In the genomic region with DNA sequence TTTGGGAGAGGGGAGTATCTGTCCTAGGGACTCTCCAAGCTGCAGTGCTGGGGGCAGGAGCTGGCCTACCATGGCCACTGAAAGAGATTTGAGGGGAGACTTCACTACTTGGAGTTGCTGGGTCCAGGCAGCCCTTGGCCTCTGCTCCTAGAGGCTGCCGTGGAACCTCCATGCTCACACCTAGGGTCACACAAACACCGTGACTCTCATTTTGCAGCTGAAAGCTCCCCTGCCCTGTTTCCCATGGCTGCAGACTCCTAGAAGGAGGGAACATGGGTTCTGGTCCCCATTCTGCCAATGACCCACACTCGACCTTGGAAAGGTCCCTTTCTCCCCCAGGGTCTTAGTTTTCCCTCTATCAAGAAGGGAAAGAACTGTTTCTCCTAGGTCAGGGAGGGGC, we compare ENCODE assay signal across 11 cellular contexts.
DNase-seq lines count a peak whose midpoint lies in the region; ATAC-seq and TF ChIP-seq lines count a peak whose summit lies in the region.
"Had no signal": no experiment of that assay in that cellular context is flagged by ENCODE, and none has a peak within 500 bp of the region (broad histone marks: within the 10 kb centered on the region; RNA-seq: fewer than 3 reads in every experiment).

No MANE protein-coding gene starts in this region.

- H3K4me1 ChIP-seq in BE2C = peaks cover 47% of the 10 kb centered on the region
- H3K4me1 ChIP-seq: A549, Caco-2 had no signal

- peak; percentile 3 for DNase-seq in BE2C
- no peak for DNase-seq in SK-N-MC (ENCODE audit: low read depth, low spot score)
- peak; percentile 7 for DNase-seq in left lobe of liver (ENCODE audit: low spot score)
- DNase-seq in ureter (ENCODE audit: low spot score) = peak; percentile 10
- no peak for DNase-seq in DMS53 (lab: John Stamatoyannopoulos, UW)
- no peak for DNase-seq in GOT3 (lab: John Stamatoyannopoulos, UW)
- DNase-seq: Caco-2; CD8-positive, alpha-beta memory T cell; GF-D8 had no signal

- no peaks in the 10 kb centered on the region for H3K36me3 ChIP-seq in BE2C
- H3K36me3 ChIP-seq in SK-N-MC (ENCODE audit: insufficient read depth, low read length) = no peaks in the 10 kb centered on the region
- H3K36me3 ChIP-seq: BLaER1 had no signal

- H3K9ac ChIP-seq in SK-N-MC (ENCODE audit: insufficient read length) = no peak overlapping the region
- H3K9ac ChIP-seq: BLaER1 had no signal

- no peak for ATAC-seq in left lobe of liver
- ATAC-seq: A549 had no signal

- peak overlapping the region; percentile 98 for H3K27ac ChIP-seq in SK-N-MC
- H3K27ac ChIP-seq: A549, BLaER1 had no signal

- TF ChIP-seq CTCF in BE2C (IDR thresholded peaks at IDR 0.05; ENCODE audit: low read depth, low read length) = no peak

- H3K4me3 ChIP-seq in BE2C (ENCODE audit: low read depth, low read length) (no peak overlapping the region), SK-N-MC (peak overlapping the region; percentile 47)
- H3K4me3 ChIP-seq: A549, BLaER1 had no signal

- H3K9me3 ChIP-seq in BE2C (no peaks in the 10 kb centered on the region), SK-N-MC (ENCODE audit: low read depth, low read length) (no peaks in the 10 kb centered on the region)
- H3K9me3 ChIP-seq: BLaER1, Caco-2 had no signal

- no peaks in the 10 kb centered on the region for H3K27me3 ChIP-seq in BE2C
- H3K27me3 ChIP-seq: BLaER1 had no signal

Comparison
In these comparisons a context has a peak if more than half of its experiments do, and no peak if none do; other contexts are left out.
1. DNase-seq: peak in BE2C (single experiment), left lobe of liver (single experiment) and ureter (single experiment); none in SK-N-MC (single experiment), DMS53 (single experiment) and GOT3 (single experiment).